Comparison of ENCODE assay signal across 15 cellular contexts in the genomic region with DNA sequence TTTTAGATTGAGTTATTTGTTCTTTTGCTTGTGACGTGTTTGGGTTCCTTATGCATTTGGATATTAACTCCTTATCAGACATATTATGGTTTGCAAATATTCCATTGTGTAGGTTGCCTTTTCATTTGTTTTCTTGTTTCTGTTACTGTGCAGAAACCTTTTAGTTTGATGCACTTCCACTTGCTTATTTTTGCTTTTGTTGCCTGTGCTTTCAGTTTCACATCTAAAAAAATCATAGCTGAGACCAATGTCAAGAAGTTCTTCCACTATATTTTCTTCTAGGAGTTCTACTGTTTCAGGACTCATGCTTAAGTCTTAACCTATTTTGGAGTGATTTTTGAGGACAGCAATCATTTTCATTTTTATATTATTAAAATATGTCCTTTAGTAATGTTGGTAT.
DNase-seq lines count a peak whose midpoint lies in the region; ATAC-seq and TF ChIP-seq lines count a peak whose summit lies in the region.
"Had no signal": no experiment of that assay in that cellular context is flagged by ENCODE, and none has a peak within 500 bp of the region (broad histone marks: within the 10 kb centered on the region; RNA-seq: fewer than 3 reads in every experiment).

No MANE protein-coding gene starts in this region.

- no peak overlapping the region for H3K27ac Mint-ChIP-seq in type B pancreatic cell
- H3K27ac Mint-ChIP-seq: T-cell had no signal

- DNase-seq in type B pancreatic cell (ENCODE audit: extremely low spot score, unreplicated experiment) (no peak), NCI-H446 treated with DMSO at 0.1 percent for 48 hours (lab: John Stamatoyannopoulos, UW) (no peak)
- no peak for DNase-seq in NK-92 treated with Interleukin-12 subunit alpha and Interleukin-12 subunit beta, amount 100 ng/mL, for 24 hours (lab: John Stamatoyannopoulos, UW)
- DNase-seq: activated CD4-positive, alpha-beta T cell treated with anti-CD3 and anti-CD28 coated beads, Interleukin-2, amount 50 U/mL, for 48 hours; activated naive CD4-positive, alpha-beta T cell treated with Interleukin-2 at 50 U/mL for 16 hours; heart right ventricle; NCI-H446; stimulated activated CD4-positive, alpha-beta T cell treated with anti-CD3 and anti-CD28 coated beads, Interleukin-2, amount 100 ng/mL, for 48 hours; T-cell had no signal

- H3K9me3 Mint-ChIP-seq in type B pancreatic cell, result no peaks in the 10 kb centered on the region

- H3K36me3 Mint-ChIP-seq in type B pancreatic cell, result no peaks in the 10 kb centered on the region

- no peak overlapping the region for H3K4me3 Mint-ChIP-seq in type B pancreatic cell
- H3K4me3 Mint-ChIP-seq: T-cell had no signal

- no peaks in the 10 kb centered on the region for H3K27me3 Mint-ChIP-seq in type B pancreatic cell
- H3K27me3 Mint-ChIP-seq: T-cell had no signal

- no peak for TF ChIP-seq CTCF in type B pancreatic cell (conservative IDR thresholded peaks at IDR 0.05)

- H3K4me1 Mint-ChIP-seq in type B pancreatic cell (ENCODE audit: unreplicated experiment), result no peaks in the 10 kb centered on the region
- H3K4me1 Mint-ChIP-seq: T-cell had no signal

- ATAC-seq in GM18870 (IDR thresholded peaks at IDR 0.05; ENCODE audit: unreplicated experiment) (peak; percentile 79), GM21381 (IDR thresholded peaks at IDR 0.05; ENCODE audit: unreplicated experiment) (peak; percentile 57), HG02798 (IDR thresholded peaks at IDR 0.05; ENCODE audit: poor library complexity, unreplicated experiment) (peak; percentile 76), HG03432 (IDR thresholded peaks at IDR 0.05; ENCODE audit: unreplicated experiment) (peak; percentile 77), GM21576 (IDR thresholded peaks at IDR 0.05; ENCODE audit: unreplicated experiment) (no peak)
- ATAC-seq: heart right ventricle, Right ventricle myocardium inferior, T-cell had no signal
